Comparison of ENCODE assay signal across 9 cellular contexts in the genomic region with DNA sequence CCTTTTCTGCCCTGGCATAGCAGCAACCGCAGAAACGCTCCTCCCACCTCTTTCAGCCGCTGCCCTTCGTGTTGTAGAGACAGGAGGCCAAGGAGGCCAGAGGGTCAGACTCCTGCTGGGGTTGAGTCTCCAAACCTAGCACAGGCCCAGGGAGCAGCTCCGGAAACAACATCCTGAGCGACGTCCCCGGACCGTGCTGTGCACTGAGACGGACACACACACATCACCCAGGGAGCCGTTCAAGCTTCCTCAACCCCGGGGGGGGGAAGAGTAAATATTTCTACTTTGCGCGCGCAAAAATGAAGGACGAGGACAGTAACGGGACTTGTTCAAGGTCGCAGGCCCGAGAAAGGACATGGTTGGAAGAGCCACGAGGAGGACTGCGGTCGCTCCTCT. TPM values are rescaled to one million over a fixed set of nuclear protein-coding genes. Genes with fewer than 3 reads are reported as not detected.
A peak's percentile ranks its signal among the peaks of the same experiment; 100 is the strongest.
DNase-seq lines count a peak whose midpoint lies in the region; ATAC-seq and TF ChIP-seq lines count a peak whose summit lies in the region.
"Had no signal": no experiment of that assay in that cellular context is flagged by ENCODE, and none has a peak within 500 bp of the region (broad histone marks: within the 10 kb centered on the region; RNA-seq: fewer than 3 reads in every experiment).

No MANE protein-coding gene starts in this region.

- peaks cover 18% of the 10 kb centered on the region for H3K9me3 Mint-ChIP-seq in activated naive CD8-positive, alpha-beta T cell (ENCODE audit: low read depth)

- peak overlapping the region; percentile 91 for H3K4me3 ChIP-seq in AG09309 (ENCODE audit: control insufficient read depth, low read depth, low read length)
- H3K4me3 ChIP-seq in Jurkat, Clone E6-1 (ENCODE audit: low read length): peak overlapping the region; percentile 88

- peak; percentile 25 for ATAC-seq in GM18498 (IDR thresholded peaks at IDR 0.05; ENCODE audit: unreplicated experiment)
- peak; percentile 60 for ATAC-seq in left ventricle myocardium superior
- no peak for ATAC-seq in omental fat pad (ENCODE audit: low FRiP score)

- H3K4me3 Mint-ChIP-seq in activated naive CD8-positive, alpha-beta T cell: peak overlapping the region; percentile 92

- peak overlapping the region; percentile 87 for H3K27ac Mint-ChIP-seq in activated naive CD8-positive, alpha-beta T cell

- H3K27me3 Mint-ChIP-seq in activated naive CD8-positive, alpha-beta T cell: no peaks in the 10 kb centered on the region

- no peak for DNase-seq in AG09309 (ENCODE audit: low read depth)
- DNase-seq in Jurkat, Clone E6-1 (ENCODE audit: low read depth, low spot score): no peak
- peak; percentile 39 for DNase-seq in left ventricle myocardium superior
- peak; percentile 59 for DNase-seq in retina
- DNase-seq in NCI-H1694 treated with DMSO at 0.1 percent for 48 hours (lab: John Stamatoyannopoulos, UW): no peak
- no peak for DNase-seq in omental fat pad (ENCODE audit: low spot score)

- TF ChIP-seq CTCF in AG09309 (IDR thresholded peaks at IDR 0.05; ENCODE audit: control insufficient read depth, insufficient read depth, low read depth, low read length, missing control alignments) (no peak), omental fat pad (IDR thresholded peaks at IDR 0.05) (no peak)

- intact Hi-C loops in left ventricle myocardium superior (cut with micrococcal nuclease): no loop called here

- H3K4me1 Mint-ChIP-seq in activated naive CD8-positive, alpha-beta T cell (ENCODE audit: low read depth): peaks cover 33% of the 10 kb centered on the region

- H3K36me3 Mint-ChIP-seq in activated naive CD8-positive, alpha-beta T cell: peaks cover 46% of the 10 kb centered on the region

RNA-seq across cellular contexts. Expression of a gene that starts 0.7 kb away (rescaled TPM):
- 9.5 TPM for polyA plus RNA-seq in Jurkat, Clone E6-1 (2012; ENCODE audit: insufficient read depth, insufficient read length)
- 8.4 TPM for total RNA-seq in left ventricle myocardium superior
- total RNA-seq in omental fat pad: 1 to 10 TPM; 3.7 to 8.8 (median 6.9) TPM

RNA-seq across cellular contexts. Expression of a gene that starts 19.7 kb away (rescaled TPM):
- 4.8 TPM for polyA plus RNA-seq in Jurkat, Clone E6-1 (2012; ENCODE audit: insufficient read depth, insufficient read length)
- 4.8 TPM for total RNA-seq in left ventricle myocardium superior
- 1 to 10 TPM; 2.0 to 6.0 (median 3.7) TPM for total RNA-seq in omental fat pad

RNA-seq across cellular contexts. Expression of a gene that starts 24.9 kb away (rescaled TPM):
- polyA plus RNA-seq in Jurkat, Clone E6-1 (2012; ENCODE audit: insufficient read depth, insufficient read length): not detected
- total RNA-seq in left ventricle myocardium superior: 4.1 TPM
- total RNA-seq in omental fat pad: 1 to 10 TPM; 1.3 to 3.5 (median 2.5) TPM
- total RNA-seq: NCI-H460 had no signal

RNA-seq across cellular contexts. Expression of a gene that starts 31.9 kb away (rescaled TPM):
- 5.1 TPM for polyA plus RNA-seq in Jurkat, Clone E6-1 (2012; ENCODE audit: insufficient read depth, insufficient read length)
- total RNA-seq in left ventricle myocardium superior (4.1 TPM), omental fat pad (1 to 10 TPM; 2.4 to 6.6 (median 4.9) TPM)

RNA-seq across cellular contexts. Expression of a gene that starts 40.7 kb away (rescaled TPM):
- 6.8 TPM for polyA plus RNA-seq in Jurkat, Clone E6-1 (2012; ENCODE audit: insufficient read depth, insufficient read length)
- total RNA-seq in left ventricle myocardium superior (3.9 TPM), omental fat pad (1 to 10 TPM in 3 of 4 donors, under 1 TPM in 1; 0.65 to 3.6 (median 3.0) TPM)

Comparison
In these comparisons a context has a peak if more than half of its experiments do, and no peak if none do; other contexts are left out.
1. DNase-seq: peak in left ventricle myocardium superior (single experiment) and retina (single experiment); none in AG09309 (single experiment), Jurkat, Clone E6-1 (single experiment), NCI-H1694 treated with DMSO at 0.1 percent for 48 hours (single experiment) and omental fat pad (single experiment).